Comparison of ENCODE assay signal across 8 cellular contexts in the genomic region with DNA sequence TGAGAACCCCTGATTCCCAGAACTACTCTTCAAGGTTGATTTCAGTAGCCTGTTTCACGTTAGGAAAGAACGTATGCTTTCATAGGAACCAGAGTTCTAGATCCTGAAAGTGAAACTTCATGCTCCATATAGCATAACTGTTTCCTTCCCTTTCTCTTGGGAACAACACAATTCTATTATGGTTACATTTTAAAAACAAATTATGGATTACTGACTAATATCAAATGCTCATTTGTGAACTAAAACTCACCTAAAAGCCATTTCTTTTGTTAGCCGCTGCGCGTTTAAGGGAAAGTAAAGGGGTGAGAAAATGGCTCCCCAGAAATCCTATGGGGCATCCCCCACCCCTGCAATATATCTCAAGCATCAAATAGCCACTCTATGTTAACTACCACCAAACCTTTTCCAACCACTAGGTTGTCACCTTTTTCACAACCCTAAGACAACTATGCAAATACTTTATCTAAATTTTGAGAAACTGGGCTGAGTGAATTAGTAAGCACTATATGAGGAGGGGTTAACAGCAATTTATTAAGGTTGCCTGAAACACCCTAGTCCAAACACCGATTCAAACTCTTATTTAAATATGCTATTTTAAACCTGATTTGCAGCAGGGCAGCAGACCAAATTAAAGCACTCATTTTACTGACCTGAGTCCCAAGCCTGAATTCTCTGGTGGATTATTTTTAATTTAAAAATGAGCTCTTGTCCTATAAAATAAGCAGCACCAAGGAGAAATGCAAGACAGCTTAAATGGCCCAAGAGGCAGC. TPM values are rescaled to one million over a fixed set of nuclear protein-coding genes. Genes with fewer than 3 reads are reported as not detected.
DNase-seq lines count a peak whose midpoint lies in the region; ATAC-seq, FAIRE-seq and TF ChIP-seq lines count a peak whose summit lies in the region.

No MANE protein-coding gene starts in this region.

- no TSS peak for BruUV-seq in A673 (replicated peaks; lab: Mats Ljungman, UMichigan)

- intact Hi-C loops in A673 (cut with micrococcal nuclease; ENCODE audit: unreplicated experiment) (loop anchor here (5.0 kb wide), 2 partner anchors 38 to 213 kb away; a partner anchor contains a TSS), kidney (cut with DNase I) (no loop called here)

- TF ChIP-seq CTCF in A673 (conservative IDR thresholded peaks at IDR 0.05; ENCODE audit: low read depth, low read length) (no peak), kidney (IDR thresholded peaks at IDR 0.05; ENCODE audit: borderline replicate concordance, extremely low read depth, insufficient read depth) (no peak), suprapubic skin (IDR thresholded peaks at IDR 0.05) (no peak)

- peaks cover 12% of the 10 kb centered on the region for H3K36me3 ChIP-seq in A673 (ENCODE audit: insufficient read depth, low read length, poor library complexity, severe bottlenecking)
- H3K36me3 ChIP-seq in kidney (ENCODE audit: control insufficient read depth in 1 of 2, insufficient read depth in 2 of 2, low read length in 2 of 2), result peaks cover 0 to 4% of the 10 kb centered on the region in 2 donors
- peaks cover 3% of the 10 kb centered on the region for H3K36me3 ChIP-seq in suprapubic skin

- CTCF ChIA-PET in A673 (lab: Charles Lee), result no interaction called here

- peak overlapping the region; percentile 2 to 90 for H3K9ac ChIP-seq in kidney (ENCODE audit: low read length in 2 of 2)

- no peak for TF ChIP-seq POLR2A in suprapubic skin (IDR thresholded peaks at IDR 0.05)

- no peak for DNase-seq in A673 (ENCODE audit: low spot score)
- peak; percentile 29 for DNase-seq in activated T-helper 9 cell treated with anti-CD3 and anti-CD28 coated beads, Interleukin-2, amount 50 U/mL, for 16 hours (ENCODE audit: low read depth)
- no peak for DNase-seq in kidney
- DNase-seq in suprapubic skin (ENCODE audit: low spot score in 2 of 2), result no peak
- no peak for DNase-seq in amniotic stem cell (lab: John Stamatoyannopoulos, UW)
- no peak for DNase-seq in NCI-H226

- no peaks in the 10 kb centered on the region for H3K9me3 ChIP-seq in A673 (ENCODE audit: low read depth, low read length, poor library complexity, severe bottlenecking)
- H3K9me3 ChIP-seq in kidney (ENCODE audit: control insufficient read depth in 1 of 2, low read length in 2 of 2), result no peaks in the 10 kb centered on the region
- no peaks in the 10 kb centered on the region for H3K9me3 ChIP-seq in suprapubic skin

- H3K27me3 ChIP-seq in A673 (replicated peaks; ENCODE audit: insufficient read depth, low read depth, low read length, poor library complexity) (no peaks in the 10 kb centered on the region), suprapubic skin (no peaks in the 10 kb centered on the region)

- H3K27ac ChIP-seq in A673 (ENCODE audit: low read depth, low read length, poor library complexity, severe bottlenecking), result peak overlapping the region; percentile 87
- H3K27ac ChIP-seq in kidney (ENCODE audit: low read depth in 2 of 2, low read length in 2 of 2), result peak overlapping the region; percentile 4 to 98
- peak overlapping the region; percentile 7 for H3K27ac ChIP-seq in suprapubic skin

- ATAC-seq in GM19023 (IDR thresholded peaks at IDR 0.05; ENCODE audit: unreplicated experiment) (peak; percentile 8), HG03469 (IDR thresholded peaks at IDR 0.05; ENCODE audit: unreplicated experiment) (peak; percentile 25)

- H3K4me1 ChIP-seq in A673 (ENCODE audit: insufficient read depth, low read length, poor library complexity, severe bottlenecking), result peaks cover 42% of the 10 kb centered on the region
- H3K4me1 ChIP-seq in kidney (ENCODE audit: control insufficient read depth in 1 of 2, insufficient read depth in 1 of 2, low read depth in 1 of 2, low read length in 2 of 2), result peaks cover 13 to 22% of the 10 kb centered on the region in 2 donors
- peaks cover 55% of the 10 kb centered on the region for H3K4me1 ChIP-seq in suprapubic skin

- no peak for FAIRE-seq in kidney (lab: Jason Lieb, UNC)

- WGBS in suprapubic skin, result 51% methylated on average over 6 of the region's 6 CpGs

- POLR2A ChIA-PET in A673 (lab: Charles Lee; ENCODE audit: low non-redundant PET), result no interaction called here

- no peak for TF ChIP-seq EP300 in suprapubic skin (IDR thresholded peaks at IDR 0.05)

- peak overlapping the region; percentile 98 for H3K4me3 ChIP-seq in A673 (ENCODE audit: low read depth, low read length, poor library complexity, severe bottlenecking)
- H3K4me3 ChIP-seq in kidney (ENCODE audit: low read length in 2 of 2), result peak overlapping the region; percentile 91 to 93
- H3K4me3 ChIP-seq in suprapubic skin, result peak overlapping the region; percentile 94

RNA-seq across cellular contexts. Expression of a gene that starts 2.4 kb away (rescaled TPM):
- total RNA-seq in A673 (2021), result 26.8 and 28.8 TPM in 2 replicates
- 24.6 TPM for total RNA-seq in kidney
- polyA plus RNA-seq in kidney (ENCODE audit: insufficient read depth, low read depth, low replicate concordance), result 16.9 TPM
- total RNA-seq in suprapubic skin, result 10 to 100 TPM; 49.5 to 95.7 (median 81.3) TPM

RNA-seq across cellular contexts. Expression of a gene that starts 56.9 kb away (rescaled TPM):
- total RNA-seq in A673 (2021) (0.24 and 0.32 TPM in 2 replicates), kidney (0.19 TPM), suprapubic skin (under 1 TPM in 1 of 4 donors, not detected in 3; 0.68 TPM)
- polyA plus RNA-seq in kidney (ENCODE audit: insufficient read depth, low read depth, low replicate concordance), result not detected

Comparison
In these comparisons a context has a peak if more than half of its experiments do, and no peak if none do; other contexts are left out.
1. H3K27ac ChIP-seq: peak in every context shown above with its lines; median percentile 87 in A673; 51 in kidney; 7 in suprapubic skin.